11 cellular contexts compared by ENCODE assay signal in the genomic region with DNA sequence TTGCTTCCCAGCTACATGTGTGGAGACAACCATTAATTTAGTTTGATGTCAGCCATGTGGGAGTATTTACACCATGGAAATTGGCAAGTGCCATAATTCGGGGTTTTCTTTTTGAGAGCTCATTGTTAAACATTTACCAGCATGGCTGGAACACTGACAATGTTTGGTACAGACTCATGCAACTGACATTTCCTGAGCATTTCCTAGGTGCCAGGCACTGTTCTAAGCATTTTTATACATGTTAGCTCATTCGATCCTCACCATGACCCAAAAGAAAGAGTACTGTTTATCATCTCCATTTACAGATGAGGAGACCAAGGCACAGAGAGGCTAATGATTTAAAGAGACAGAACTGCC.
DNase-seq lines count a peak whose midpoint lies in the region; ATAC-seq, FAIRE-seq and TF ChIP-seq lines count a peak whose summit lies in the region.
"Had no signal": no experiment of that assay in that cellular context is flagged by ENCODE, and none has a peak within 500 bp of the region (broad histone marks: within the 10 kb centered on the region; RNA-seq: fewer than 3 reads in every experiment).

No MANE protein-coding gene starts in this region.

- H4K20me1 ChIP-seq in GM12878 (ENCODE audit: control insufficient read depth, insufficient read depth) = no peaks in the 10 kb centered on the region

- SMC1A ChIA-PET in GM12878 (lab: Charles Lee; ENCODE audit: uncharacterized antibody, unreplicated experiment) = interaction anchor here (0.6 to 2.6 kb wide), 19 partner anchors 14 to 209 kb away, joined by 3 to 10 read pairs (median 4); no protein-coding TSS in a partner anchor

- H3K4me2 ChIP-seq in GM12878 (ENCODE audit: control insufficient read depth, insufficient read depth) = no peak overlapping the region

- H3K27me3 ChIP-seq in GM12878 (replicated peaks in 1 of 2; ENCODE audit: control insufficient read depth in 2 of 2, insufficient read depth in 2 of 2, low read length in 1 of 2) = no peaks in the 10 kb centered on the region

- no peak overlapping the region for H3K4me3 ChIP-seq in GM12878

- no peak for TF ChIP-seq EP300 in GM12878 (IDR thresholded peaks at IDR 0.05; ENCODE audit: borderline replicate concordance in 1 of 2, control insufficient read depth in 1 of 2, low read depth in 2 of 2, low read length in 2 of 2)

- intact Hi-C loops in GM12878 (cut with micrococcal nuclease; ENCODE audit: unreplicated experiment) = no loop called here

- H3K9me3 Mint-ChIP-seq in osteocyte (ENCODE audit: unreplicated experiment) = no peaks in the 10 kb centered on the region

- CTCF ChIA-PET in GM12878 (lab: Yijun Ruan, JAX) = interaction anchor here (0.6 to 2.5 kb wide), 13 partner anchors 10 to 1968 kb away, joined by 3 to 9 read pairs (median 3); no protein-coding TSS in a partner anchor

- DNase-seq in GM12878 (ENCODE audit: low read depth, low spot score) (peak; percentile 28), osteocyte (ENCODE audit: extremely low spot score, unreplicated experiment) (no peak)
- no peak for DNase-seq in stimulated activated CD4-positive, alpha-beta T cell treated with anti-CD3 and anti-CD28 coated beads, Interleukin-1b, Interleukin-23, amount 100 ng/mL, for 48 hours
- DNase-seq in stimulated activated CD8-positive, alpha-beta memory T cell treated with anti-CD3 and anti-CD28 coated beads, Interleukin-4, amount 100 ng/mL, for 48 hours = no peak
- DNase-seq: hippocampal formation, NCI-H2107 had no signal

- H3K9ac ChIP-seq in GM12878 (ENCODE audit: control insufficient read depth, insufficient read depth, low read length) = no peak overlapping the region

- no TSS peak for BruUV-seq in GM12878 (replicated peaks; lab: Mats Ljungman, UMichigan)

- POLR2A ChIA-PET in GM12878 (lab: Charles Lee) = interaction anchor here (0.6 to 1.4 kb wide), 2 partner anchors 8 to 103 kb away, joined by 3 to 4 read pairs; no protein-coding TSS in a partner anchor

- in situ Hi-C loops in GM12878 (cut with MboI) = no loop called here

- ATAC-seq in GM19043 (IDR thresholded peaks at IDR 0.05; ENCODE audit: low read depth, unreplicated experiment) (peak; percentile 20), HG03135 (IDR thresholded peaks at IDR 0.05; ENCODE audit: unreplicated experiment) (peak; percentile 21), GM12878 (peak; percentile 25), HG02852 (IDR thresholded peaks at IDR 0.05; ENCODE audit: unreplicated experiment) (no peak)

- no peak for TF ChIP-seq POLR2A in GM12878 (IDR thresholded peaks at IDR 0.05; ENCODE audit: low read depth, low read length)

- H2AFZ ChIP-seq in GM12878 (ENCODE audit: control insufficient read depth, low read depth, low read length) = no peak overlapping the region

- H3K27ac ChIP-seq in GM12878 (ENCODE audit: control insufficient read depth, insufficient read depth) = 0 out of 2 replicates have a peak overlapping the region, but pooled peaks have one; percentile 10
- H3K27ac ChIP-seq: neutrophil had no signal

- H3K36me3 ChIP-seq in GM12878 (ENCODE audit: control insufficient read depth in 2 of 2, insufficient read depth in 2 of 2, low read length in 1 of 2) = no peaks in the 10 kb centered on the region
- H3K36me3 ChIP-seq: neutrophil had no signal

- H3K79me2 ChIP-seq in GM12878 (ENCODE audit: control insufficient read depth, insufficient read depth, low read length) = no peaks in the 10 kb centered on the region

- peaks cover 2% of the 10 kb centered on the region for H3K36me3 Mint-ChIP-seq in osteocyte (ENCODE audit: unreplicated experiment)
- H3K36me3 Mint-ChIP-seq: activated naive CD4-positive, alpha-beta T cell treated with anti-CD3 and anti-CD28 coated beads, Interleukin-2, amount 50 U/mL, for 24 hours had no signal

- H3K4me1 Mint-ChIP-seq in osteocyte (ENCODE audit: unreplicated experiment) = peaks cover 85% of the 10 kb centered on the region

- H3K4me1 ChIP-seq in GM12878 (ENCODE audit: control insufficient read depth, insufficient read depth, low read length) = peaks cover 4% of the 10 kb centered on the region; the same call in 1 of the 2 replicates

- peak overlapping the region; percentile 92 for H3K27ac Mint-ChIP-seq in osteocyte (ENCODE audit: unreplicated experiment)

- RAD21 ChIA-PET in GM12878 (lab: Charles Lee; ENCODE audit: unreplicated experiment) = interaction anchor here (0.6 to 2.6 kb wide), 14 partner anchors 28 to 396 kb away, joined by 3 to 13 read pairs (median 5); no protein-coding TSS in a partner anchor

- H3K27me3 Mint-ChIP-seq in osteocyte (ENCODE audit: unreplicated experiment) = no peaks in the 10 kb centered on the region

- FAIRE-seq in GM12878 (lab: Jason Lieb, UNC) = no peak

- TF ChIP-seq CTCF in GM12878 (IDR thresholded peaks at IDR 0.05 in 2 of 3, conservative IDR thresholded peaks at IDR 0.05 in 1 of 3; ENCODE audit: control insufficient read depth in 2 of 3, extremely low read depth in 1 of 3, insufficient read depth in 1 of 3, low read depth in 3 of 3, low read length in 3 of 3) = no peak
- TF ChIP-seq CTCF in osteocyte (IDR thresholded peaks at IDR 0.05) = no peak

- no peak for TF ChIP-seq RAD21 in GM12878 (IDR thresholded peaks at IDR 0.05; ENCODE audit: insufficient read depth, low read depth, low read length)

- 14% methylated on average over 2 of the region's 2 CpGs for WGBS in GM12878 (ENCODE audit: insufficient coverage, insufficient replicate concordance, low lambda C conversion rate, missing lambda C conversion rate)

- H3K4me3 Mint-ChIP-seq in osteocyte (ENCODE audit: unreplicated experiment) = no peak overlapping the region

- H3K9me3 ChIP-seq in GM12878 (replicated peaks; ENCODE audit: control insufficient read depth, insufficient read depth, low read length) = no peaks in the 10 kb centered on the region; the same call in 2 of the 3 replicates
- H3K9me3 ChIP-seq: neutrophil had no signal

TF ChIP-seq in GM12878, 131 proteins besides CTCF, POLR2A, EP300 and RAD21:
- no peak for TF ChIP-seq ATF7 (IDR thresholded peaks at IDR 0.05; ENCODE audit: low read depth)
- TF ChIP-seq, protein P1, sequence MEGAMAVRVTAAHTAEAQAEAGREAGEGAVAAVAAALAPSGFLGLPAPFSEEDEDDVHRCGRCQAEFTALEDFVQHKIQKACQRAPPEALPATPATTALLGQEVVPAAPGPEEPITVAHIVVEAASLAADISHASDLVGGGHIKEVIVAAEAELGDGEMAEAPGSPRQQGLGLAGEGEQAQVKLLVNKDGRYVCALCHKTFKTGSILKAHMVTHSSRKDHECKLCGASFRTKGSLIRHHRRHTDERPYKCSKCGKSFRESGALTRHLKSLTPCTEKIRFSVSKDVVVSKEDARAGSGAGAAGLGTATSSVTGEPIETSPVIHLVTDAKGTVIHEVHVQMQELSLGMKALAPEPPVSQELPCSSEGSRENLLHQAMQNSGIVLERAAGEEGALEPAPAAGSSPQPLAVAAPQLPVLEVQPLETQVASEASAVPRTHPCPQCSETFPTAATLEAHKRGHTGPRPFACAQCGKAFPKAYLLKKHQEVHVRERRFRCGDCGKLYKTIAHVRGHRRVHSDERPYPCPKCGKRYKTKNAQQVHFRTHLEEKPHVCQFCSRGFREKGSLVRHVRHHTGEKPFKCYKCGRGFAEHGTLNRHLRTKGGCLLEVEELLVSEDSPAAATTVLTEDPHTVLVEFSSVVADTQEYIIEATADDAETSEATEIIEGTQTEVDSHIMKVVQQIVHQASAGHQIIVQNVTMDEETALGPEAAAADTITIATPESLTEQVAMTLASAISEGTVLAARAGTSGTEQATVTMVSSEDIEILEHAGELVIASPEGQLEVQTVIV (IDR thresholded peaks at IDR 0.05; ENCODE audit: borderline replicate concordance, partially characterized antibody) = no peak
TF ChIP-seq in GM12878: peak in this region for 0.
